12 cellular contexts compared by ENCODE assay signal in the genomic region with DNA sequence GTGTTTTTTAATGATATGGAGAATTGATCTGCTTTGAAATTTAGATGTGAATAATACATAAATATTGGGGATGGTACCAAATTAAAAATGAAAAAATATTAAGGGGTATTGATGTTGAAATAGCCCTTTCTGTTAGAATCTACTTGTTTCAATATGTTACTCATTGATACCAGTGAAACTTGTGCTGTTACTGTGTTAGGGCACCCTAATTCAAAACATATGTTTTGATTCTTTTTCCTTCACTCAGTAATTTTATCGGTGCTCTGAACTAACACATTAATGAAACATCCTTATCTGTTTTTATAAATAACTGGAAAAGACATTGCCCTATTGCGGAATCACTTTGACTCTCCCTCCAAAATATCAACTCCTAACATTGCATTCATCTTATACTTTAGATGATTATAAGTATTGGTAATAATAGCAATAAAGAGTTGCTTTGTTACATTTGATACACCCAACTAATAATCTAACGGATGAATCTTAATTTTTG.
"Had no signal": no experiment of that assay in that cellular context is flagged by ENCODE, and none has a peak within 500 bp of the region (broad histone marks: within the 10 kb centered on the region; RNA-seq: fewer than 3 reads in every experiment).

No MANE protein-coding gene starts in this region.

- DNase-seq: activated CD4-positive, alpha-beta T cell treated with anti-CD3 and anti-CD28 coated beads for 36 hours; activated naive CD4-positive, alpha-beta T cell treated with anti-CD3 and anti-CD28 coated beads, Interleukin-2, amount 50 U/mL, for 16 hours; adrenal gland; heart left ventricle; left cardiac atrium; naive B cell; ovary; spleen; stimulated activated naive CD8-positive, alpha-beta T cell treated with anti-CD3 and anti-CD28 coated beads, Interleukin-15, amount 100 ng/mL, for 72 hours had no signal

- ATAC-seq: heart left ventricle, left cardiac atrium, sciatic nerve had no signal

- H3K36me3 ChIP-seq: ovary had no signal

- H3K27me3 ChIP-seq: adrenal gland, cardiac muscle cell, heart left ventricle, neural progenitor cell, ovary, spleen had no signal

- H3K4me3 ChIP-seq: adrenal gland, cardiac muscle cell, heart left ventricle, neural progenitor cell, ovary, spleen had no signal

- H3K9me3 ChIP-seq: adrenal gland, heart left ventricle, ovary, spleen had no signal

- H3K4me1 ChIP-seq: adrenal gland, neural progenitor cell had no signal

- H3K27ac ChIP-seq: adrenal gland, cardiac muscle cell, heart left ventricle, neural progenitor cell, ovary had no signal
